Comparison of ENCODE assay signal across 10 cellular contexts in genomic region chr2:65299246-65299645, GRCh38.
DNase-seq lines count a peak whose midpoint lies in the region; ATAC-seq, FAIRE-seq and TF ChIP-seq lines count a peak whose summit lies in the region.
"Had no signal": no experiment of that assay in that cellular context is flagged by ENCODE, and none has a peak within 500 bp of the region (broad histone marks: within the 10 kb centered on the region; RNA-seq: fewer than 3 reads in every experiment).

No MANE protein-coding gene starts in this region.

- no peaks in the 10 kb centered on the region for H3K27me3 Mint-ChIP-seq in Caco-2 (ENCODE audit: insufficient read depth, unreplicated experiment)

- H3K4me3 ChIP-seq in Caco-2 (ENCODE audit: low read depth, low read length) (no peak overlapping the region), SK-N-MC (no peak overlapping the region), K562 (no peak overlapping the region), skeletal muscle satellite cell (ENCODE audit: low read length) (no peak overlapping the region)
- H3K4me3 ChIP-seq: ovary had no signal

- H3K27me3 ChIP-seq in Caco-2 (replicated peaks; ENCODE audit: control insufficient read depth, insufficient read depth, low read length) (no peaks in the 10 kb centered on the region), K562 (ENCODE audit: control insufficient read depth in 2 of 2, insufficient read depth in 2 of 2, low read length in 2 of 2) (no peaks in the 10 kb centered on the region), skeletal muscle satellite cell (ENCODE audit: control insufficient read depth, insufficient read depth, low read length) (no peaks in the 10 kb centered on the region)
- H3K27me3 ChIP-seq: ovary had no signal

- H3K4me3 Mint-ChIP-seq in Caco-2 (ENCODE audit: unreplicated experiment): no peak overlapping the region

- H3K27ac ChIP-seq in SK-N-MC (no peak overlapping the region), K562 (ENCODE audit: extremely low read depth, low read depth, low read length) (no peak overlapping the region)

- no peaks in the 10 kb centered on the region for H3K36me3 Mint-ChIP-seq in Caco-2 (ENCODE audit: insufficient read depth, unreplicated experiment)

- CTCF ChIA-PET in Caco-2 (lab: Charles Lee) (no interaction called here), K562 (lab: Yijun Ruan, JAX; ENCODE audit: low intra/inter-chr PET ratio) (no interaction called here)

- no peaks in the 10 kb centered on the region for H3K9me1 ChIP-seq in K562 (ENCODE audit: control insufficient read depth, insufficient read depth, low read length)

- POLR2A ChIA-PET in Caco-2 (lab: Charles Lee): interaction anchor here (1.0 kb wide), 1 partner anchor 72 kb away, joined by 7 read pairs; the partner anchor contains the start of gene ACTR2
- POLR2A ChIA-PET in K562 (lab: Yijun Ruan, JAX): interaction anchor here (0.5 kb wide), 1 partner anchor 310 kb away, joined by 3 read pairs; no protein-coding TSS in a partner anchor

- H3K9me3 ChIP-seq in Caco-2 (no peaks in the 10 kb centered on the region), SK-N-MC (ENCODE audit: low read depth, low read length) (no peaks in the 10 kb centered on the region), K562 (replicated peaks; ENCODE audit: control insufficient read depth, insufficient read depth, low read depth, low read length) (no peaks in the 10 kb centered on the region), skeletal muscle satellite cell (replicated peaks; ENCODE audit: low read length) (no peaks in the 10 kb centered on the region)
- H3K9me3 ChIP-seq: ovary had no signal

- WGBS in K562 (ENCODE audit: insufficient coverage, low coverage, missing lambda C conversion rate): 29% methylated on average over 7 of the region's 7 CpGs

- no peaks in the 10 kb centered on the region for H3K9me3 Mint-ChIP-seq in Caco-2 (ENCODE audit: unreplicated experiment)

- TF ChIP-seq CTCF in Caco-2 (IDR thresholded peaks at IDR 0.05; ENCODE audit: insufficient read depth in 1 of 2, low read depth in 1 of 2, low read length in 1 of 2, severe bottlenecking in 1 of 2, unreplicated experiment in 1 of 2): no peak
- no peak for TF ChIP-seq CTCF in K562 (IDR thresholded peaks at IDR 0.05 in 2 of 3, conservative IDR thresholded peaks at IDR 0.05 in 1 of 3; ENCODE audit: insufficient read depth in 2 of 3, low read depth in 1 of 3, low read length in 3 of 3)

- intact Hi-C loops in Caco-2 (cut with micrococcal nuclease; ENCODE audit: unreplicated experiment): no loop called here
- intact Hi-C loops in K562 (cut with micrococcal nuclease): no loop called here

- in situ Hi-C loops in K562 (cut with MboI): no loop called here

- no peak for TF ChIP-seq RAD21 in K562 (CRISPR knock-in tag; conservative IDR thresholded peaks at IDR 0.05 in 1 of 2, IDR thresholded peaks at IDR 0.05 in 1 of 2)

- no peak for DNase-seq in Caco-2
- DNase-seq in SK-N-MC (ENCODE audit: low read depth, low spot score): no peak
- DNase-seq in K562 (ENCODE audit: extremely low read depth in 1 of 4, low spot score in 3 of 4): peak; percentile 40 to 60 (median 50)
- no peak for DNase-seq in NCI-H2196 (lab: John Stamatoyannopoulos, UW; ENCODE audit: unreplicated experiment)
- DNase-seq: DMS 273 treated with DMSO at 0.1 percent for 48 hours had no signal

- H3K4me1 Mint-ChIP-seq in Caco-2 (ENCODE audit: low read depth, unreplicated experiment): peaks cover 29% of the 10 kb centered on the region

- BruUV-seq in Caco-2 (replicated peaks; lab: Mats Ljungman, UMichigan): no TSS peak
- no TSS peak for BruUV-seq in K562 (replicated peaks; lab: Mats Ljungman, UMichigan)

- peak overlapping the region; percentile 7 for H3K9ac ChIP-seq in SK-N-MC (ENCODE audit: insufficient read length)
- peak overlapping the region in 1 of 2 experiments; percentile 81; a peak in 1 of 4 replicates for H3K9ac ChIP-seq in K562 (ENCODE audit: insufficient read depth in 1 of 2, low read depth in 2 of 2, low read length in 2 of 2)
- H3K9ac ChIP-seq in skeletal muscle satellite cell (ENCODE audit: low read depth, low read length): peak overlapping the region; percentile 64

- ATAC-seq in K562: no peak
- no peak for ATAC-seq in HG03280 (IDR thresholded peaks at IDR 0.05; ENCODE audit: unreplicated experiment)
- no peak for ATAC-seq in HG03025 (IDR thresholded peaks at IDR 0.05; ENCODE audit: low FRiP score, unreplicated experiment)
- ATAC-seq in GM21360 (IDR thresholded peaks at IDR 0.05; ENCODE audit: unreplicated experiment): no peak

- peaks cover 22% of the 10 kb centered on the region for H3K4me1 ChIP-seq in Caco-2
- H3K4me1 ChIP-seq in K562 (replicated peaks in 1 of 2; ENCODE audit: control insufficient read depth in 2 of 2, insufficient read depth in 2 of 2, low read length in 2 of 2): peaks cover 22 to 25% of the 10 kb centered on the region in 2 experiments
- H3K4me1 ChIP-seq in skeletal muscle satellite cell (ENCODE audit: control insufficient read depth, insufficient read depth, low read length): peaks cover 36% of the 10 kb centered on the region

- no peak for FAIRE-seq in K562 (lab: Jason Lieb, UNC)

- H3K4me2 ChIP-seq in K562 (ENCODE audit: insufficient read depth, low read length): no peak overlapping the region
- H3K4me2 ChIP-seq in skeletal muscle satellite cell (ENCODE audit: low read length): peak overlapping the region; percentile 79

- no peak; the same call in 1 of the 2 replicates for TF ChIP-seq EP300 in K562 (IDR thresholded peaks at IDR 0.05; ENCODE audit: low read length)

- no peak for TF ChIP-seq POLR2A in K562 (conservative IDR thresholded peaks at IDR 0.05)

- H2AFZ ChIP-seq in K562 (ENCODE audit: low read depth, low read length): peak overlapping the region; percentile 30; the same call in 1 of the 2 replicates

- H3K36me3 ChIP-seq in Caco-2 (ENCODE audit: control insufficient read depth, insufficient read depth, low read length) (no peaks in the 10 kb centered on the region), SK-N-MC (ENCODE audit: insufficient read depth, low read length) (no peaks in the 10 kb centered on the region), K562 (ENCODE audit: control insufficient read depth, insufficient read depth, low read length) (no peaks in the 10 kb centered on the region), skeletal muscle satellite cell (ENCODE audit: insufficient read depth, low read length) (no peaks in the 10 kb centered on the region)
- H3K36me3 ChIP-seq: ovary had no signal

- H3K27ac Mint-ChIP-seq in Caco-2 (ENCODE audit: unreplicated experiment): peak overlapping the region; percentile 36

- H4K20me1 ChIP-seq in K562 (replicated peaks; ENCODE audit: control insufficient read depth, insufficient read depth, low read length): no peaks in the 10 kb centered on the region

- H3K79me2 ChIP-seq in K562 (ENCODE audit: control insufficient read depth, insufficient read depth, low read length): no peaks in the 10 kb centered on the region

TF ChIP-seq in K562, 482 proteins besides CTCF, POLR2A, EP300 and RAD21 (continues in another document):
- TF ChIP-seq SETDB1 (IDR thresholded peaks at IDR 0.05; ENCODE audit: low read length) (no peak), NFIC (IDR thresholded peaks at IDR 0.05) (peak; percentile 12; the same call in 1 of the 2 replicates), MEIS2 (IDR thresholded peaks at IDR 0.05; ENCODE audit: partially characterized antibody) (peak; percentile 5), XRCC4 (IDR thresholded peaks at IDR 0.05; ENCODE audit: extremely low read depth, insufficient read depth, insufficient read length) (no peak), NFE2 (IDR thresholded peaks at IDR 0.05; ENCODE audit: low read depth) (peak; percentile 44; the same call in 1 of the 2 replicates), ARID1B (IDR thresholded peaks at IDR 0.05) (peak; percentile 55), DPF2 (IDR thresholded peaks at IDR 0.05) (peak; percentile 56; the same call in 1 of the 2 replicates), MCM3 (IDR thresholded peaks at IDR 0.05) (no peak), C11orf30 (IDR thresholded peaks at IDR 0.05; ENCODE audit: low read depth) (0 out of 2 replicates have a peak, but pooled peaks have one; percentile 27), CBFA2T3 (IDR thresholded peaks at IDR 0.05) (peak; percentile 21; the same call in 1 of the 2 replicates), FOSL1 (tag; conservative IDR thresholded peaks at IDR 0.05) (peak; percentile 77), ATF3 (IDR thresholded peaks at IDR 0.05) (peak; percentile 60), ATF3 (CRISPR knock-in tag; conservative IDR thresholded peaks at IDR 0.05) (no peak), TFAP4 (CRISPR knock-in tag; IDR thresholded peaks at IDR 0.05; ENCODE audit: borderline replicate concordance) (peak; percentile 80)

Comparison
In these comparisons a context has a peak if more than half of its experiments do, and no peak if none do; other contexts are left out.
1. DNase-seq: peak in K562 (4 of 4); none in Caco-2 (0 of 2), SK-N-MC (single experiment) and NCI-H2196 (single experiment).